In genomic region chr7:73557397-73558257, GRCh38 we compare ENCODE assay signal across 8 cellular contexts.
A peak's percentile ranks its signal among the peaks of the same experiment; 100 is the strongest.
DNase-seq lines count a peak whose midpoint lies in the region; ATAC-seq, FAIRE-seq and TF ChIP-seq lines count a peak whose summit lies in the region.

Gene BCL7B (minus strand): TSS chr7:73557690. CDS start chr7:73557578, 112 bp downstream.

- H3K27ac ChIP-seq in HUES48 (ENCODE audit: low read depth, low read length) = peak within 1 kb of the TSS; percentile 100
- peak within 1 kb of the TSS; percentile 69 for H3K27ac ChIP-seq in subcutaneous abdominal adipose tissue (ENCODE audit: low read depth, low read length)

- H3K27me3 ChIP-seq in HUES48 (ENCODE audit: control insufficient read depth, insufficient read depth, low read length) (peaks cover 5% of the 10 kb centered on the region; the same call in 1 of the 2 replicates), neuron (ENCODE audit: insufficient read depth, low read length) (no peaks in the 10 kb centered on the region), subcutaneous abdominal adipose tissue (ENCODE audit: control insufficient read depth in 5 of 5, insufficient read depth in 4 of 5, low read length in 5 of 5) (no peaks in the 10 kb centered on the region)

- no peaks in the 10 kb centered on the region for H3K9me3 ChIP-seq in HUES48 (ENCODE audit: control insufficient read depth, insufficient read depth, low read length)
- no peaks in the 10 kb centered on the region for H3K9me3 ChIP-seq in neuron (ENCODE audit: low read length)
- no peaks in the 10 kb centered on the region for H3K9me3 ChIP-seq in subcutaneous abdominal adipose tissue (ENCODE audit: control insufficient read depth in 5 of 5, low read length in 5 of 5)

- TF ChIP-seq CTCF in D721Med (IDR thresholded peaks at IDR 0.05; ENCODE audit: insufficient read depth, missing control alignments) = no peak

- H3K36me3 ChIP-seq in HUES48 (ENCODE audit: control insufficient read depth, insufficient read depth, low read length) (peaks cover 7% of the 10 kb centered on the region; the same call in 1 of the 2 replicates), neuron (ENCODE audit: insufficient read depth, low read length) (peaks cover 7% of the 10 kb centered on the region), subcutaneous abdominal adipose tissue (ENCODE audit: control insufficient read depth in 5 of 5, insufficient read depth in 5 of 5, low read length in 5 of 5) (peaks cover 0 to 8% (median 2%) of the 10 kb centered on the region in 5 donors)

- H3K9ac ChIP-seq in HUES48 (ENCODE audit: low read depth, low read length) (peak within 1 kb of the TSS; percentile 97), subcutaneous abdominal adipose tissue (ENCODE audit: low read length in 5 of 5) (peak within 1 kb of the TSS; percentile 80 to 92 (median 87))

- DNase-seq in D721Med (ENCODE audit: insufficient read length, low spot score) (peak; percentile 95), SHP77 (lab: John Stamatoyannopoulos, UW) (peak; percentile 24 to 56), foreskin melanocyte (peak; percentile 54)
- peak; percentile 61 for DNase-seq in activated gamma-delta T cell treated with anti-CD3 and anti-CD28 coated beads, Interleukin-2, amount 50 U/mL, for 16 hours (ENCODE audit: low read depth)

- no peaks in the 10 kb centered on the region for H3K4me1 ChIP-seq in HUES48 (ENCODE audit: control insufficient read depth, insufficient read depth, low read length)
- H3K4me1 ChIP-seq in neuron (ENCODE audit: insufficient read depth, low read length) = peaks cover 12% of the 10 kb centered on the region
- H3K4me1 ChIP-seq in subcutaneous abdominal adipose tissue (ENCODE audit: control insufficient read depth in 5 of 5, insufficient read depth in 5 of 5, low read length in 5 of 5) = peaks cover 6 to 29% (median 28%) of the 10 kb centered on the region in 5 donors

- no peak for FAIRE-seq in D721Med (lab: Jason Lieb, UNC)

- H3K4me3 ChIP-seq in HUES48 (ENCODE audit: low read depth, low read length) (peak within 1 kb of the TSS; percentile 76), neuron (ENCODE audit: low read length) (peak within 1 kb of the TSS; percentile 66), subcutaneous abdominal adipose tissue (ENCODE audit: low read depth in 1 of 5, low read length in 5 of 5) (peak within 1 kb of the TSS; percentile 86 to 94 (median 88))

- ATAC-seq in GM21360 (IDR thresholded peaks at IDR 0.05; ENCODE audit: unreplicated experiment) = peak; percentile 36

- peak within 1 kb of the TSS; percentile 7 for H2AFZ ChIP-seq in neuron (ENCODE audit: low read depth, low read length)

Comparison
In these comparisons a context has a peak if more than half of its experiments do, and no peak if none do; other contexts are left out.
1. Peak in every context shown above with its lines: DNase-seq, ATAC-seq, H3K4me3 ChIP-seq and H3K27ac ChIP-seq.
2. DNase-seq: peak in every context shown above with its lines; median percentile 95 in D721Med; 61 in activated gamma-delta T cell treated with anti-CD3 and anti-CD28 coated beads, Interleukin-2, amount 50 U/mL, for 16 hours; 54 in foreskin melanocyte; 40 in SHP77.